Comparison of ENCODE assay signal across 1 cellular context in genomic region chr10:86329896-86330680, GRCh38.
TF ChIP-seq lines count a peak whose summit lies in the region.

No MANE protein-coding gene starts in this region.

TF ChIP-seq in H1, 55 proteins besides CTCF, POLR2A, EP300 and RAD21:
- no peak for TF ChIP-seq USF2 (IDR thresholded peaks at IDR 0.05; ENCODE audit: low read length)
- TF ChIP-seq SRF (IDR thresholded peaks at IDR 0.05; ENCODE audit: low read depth, low read length), result no peak
